ENCODE assay signal across 14 cellular contexts in genomic region chr2:196959750-196960392, GRCh38. TPM values are rescaled to one million over a fixed set of nuclear protein-coding genes. Genes with fewer than 3 reads are reported as not detected.
DNase-seq lines count a peak whose midpoint lies in the region; ATAC-seq and TF ChIP-seq lines count a peak whose summit lies in the region.
"Had no signal": no experiment of that assay in that cellular context is flagged by ENCODE, and none has a peak within 500 bp of the region (broad histone marks: within the 10 kb centered on the region; RNA-seq: fewer than 3 reads in every experiment).

No MANE protein-coding gene starts in this region.

- no peak overlapping the region for H3K9ac ChIP-seq in neuronal stem cell (ENCODE audit: low read depth, low read length, poor library complexity)

- WGBS in neuronal stem cell (ENCODE audit: extremely low coverage in 2 of 2, insufficient read length in 2 of 2, insufficient replicate concordance in 1 of 2), 2 donors = no CpG with 5 or more reads among the region's 4 CpGs
- WGBS in spleen, 5 donors = 75 to 87% (median 80%) methylated on average over 4 of the region's 4 CpGs

- H3K4me3 ChIP-seq in fibroblast of pulmonary artery (replicated peaks; ENCODE audit: low read depth, low read length) (no peak overlapping the region), neuronal stem cell (ENCODE audit: low read length in 2 of 2) (no peak overlapping the region), spleen (no peak overlapping the region)
- H3K4me3 ChIP-seq: colonic mucosa, tibial artery had no signal

- peak overlapping the region; percentile 2 for H2AFZ ChIP-seq in neuronal stem cell (ENCODE audit: low read length)

- H3K14ac ChIP-seq in neuronal stem cell (ENCODE audit: low read length) = no peak overlapping the region

- H3K4me2 ChIP-seq in neuronal stem cell (ENCODE audit: insufficient read depth, low read length, poor library complexity, severe bottlenecking) = no peak overlapping the region

- no peak overlapping the region for H2BK120ac ChIP-seq in neuronal stem cell (ENCODE audit: low read depth, low read length)

- H2BK5ac ChIP-seq in neuronal stem cell (ENCODE audit: low read length) = no peak overlapping the region

- intact Hi-C loops in spleen (cut with DNase I; ENCODE audit: low total_unique reads) = no loop called here

- peaks cover 0 to 3% of the 10 kb centered on the region in 2 donors for H3K4me1 ChIP-seq in neuronal stem cell (ENCODE audit: control insufficient read depth in 2 of 2, insufficient read depth in 1 of 2, low read depth in 1 of 2, low read length in 2 of 2)
- H3K4me1 ChIP-seq in spleen = no peaks in the 10 kb centered on the region
- H3K4me1 ChIP-seq: colonic mucosa, tibial artery had no signal

- H2AK5ac ChIP-seq in neuronal stem cell (ENCODE audit: low read depth, low read length) = no peak overlapping the region

- H3K4ac ChIP-seq in neuronal stem cell (ENCODE audit: low read length) = no peak overlapping the region

- no peaks in the 10 kb centered on the region for H3K79me1 ChIP-seq in neuronal stem cell (ENCODE audit: low read depth, low read length)

- H3K27me3 ChIP-seq in neuronal stem cell (ENCODE audit: control insufficient read depth in 3 of 3, insufficient read depth in 3 of 3, low read depth in 1 of 3, low read length in 3 of 3) (peaks cover 0 to 1% (median 0%) of the 10 kb centered on the region in 3 experiments), spleen (replicated peaks in 1 of 7) (no peaks in the 10 kb centered on the region)
- H3K27me3 ChIP-seq: colonic mucosa, tibial artery had no signal

- H3K36me3 ChIP-seq in neuronal stem cell (replicated peaks in 1 of 2; ENCODE audit: control insufficient read depth in 2 of 2, insufficient read depth in 2 of 2, low read length in 2 of 2) (no peaks in the 10 kb centered on the region), spleen (no peaks in the 10 kb centered on the region)
- H3K36me3 ChIP-seq: colonic mucosa, tibial artery had no signal

- TF ChIP-seq POLR2A in spleen (IDR thresholded peaks at IDR 0.05) = no peak

- H3K27ac ChIP-seq in neuronal stem cell (replicated peaks; ENCODE audit: low read length) = no peak overlapping the region
- H3K27ac ChIP-seq in spleen = no peak overlapping the region
- H3K27ac ChIP-seq: colonic mucosa, tibial artery had no signal

- ATAC-seq in GM21390 (IDR thresholded peaks at IDR 0.05; ENCODE audit: unreplicated experiment) = no peak

- no peak overlapping the region for H2BK15ac ChIP-seq in neuronal stem cell (ENCODE audit: low read length)

- in situ Hi-C loops in GM13977 (cut with MboI; ENCODE audit: low pct_unique_long_range_greater_than_20kb, low sequenced_read_pairs, unreplicated experiment) = no loop called here

- no peak overlapping the region for H3K23ac ChIP-seq in neuronal stem cell (ENCODE audit: low read depth, low read length, poor library complexity)

- no peak overlapping the region for H2BK12ac ChIP-seq in neuronal stem cell (ENCODE audit: low read length)

- H3K9me3 ChIP-seq in neuronal stem cell (replicated peaks in 1 of 2; ENCODE audit: control insufficient read depth in 2 of 2, insufficient read depth in 1 of 2, low read depth in 1 of 2, low read length in 2 of 2) (no peaks in the 10 kb centered on the region), spleen (no peaks in the 10 kb centered on the region)
- H3K9me3 ChIP-seq: colonic mucosa, tibial artery had no signal

- no peak overlapping the region for H4K91ac ChIP-seq in neuronal stem cell (ENCODE audit: low read depth, low read length, poor library complexity)

- DNase-seq in GM03348 (ENCODE audit: low spot score) (peak; percentile 18), NCI-H748 (lab: John Stamatoyannopoulos, UW; ENCODE audit: unreplicated experiment) (peak; percentile 63), fibroblast of pulmonary artery (ENCODE audit: low read depth) (peak; percentile 56), neuronal stem cell (ENCODE audit: low spot score) (no peak), spleen (no peak), GM13977 (ENCODE audit: low spot score) (no peak)
- no peak for DNase-seq in activated CD4-positive, alpha-beta T cell treated with anti-CD3 and anti-CD28 coated beads, Interleukin-2, amount 50 U/mL, for 1 hour
- DNase-seq: activated effector memory CD4-positive, alpha-beta T cell treated with anti-CD3 and anti-CD28 coated beads, Interleukin-2, amount 50 U/mL, for 16 hours; colonic mucosa; NCI-H1048; NCI-H2171 treated with DMSO at 0.1 percent for 48 hours; small intestine; tibial artery had no signal

- no peak overlapping the region for H3K18ac ChIP-seq in neuronal stem cell (ENCODE audit: low read length)

- no peak for TF ChIP-seq CTCF in fibroblast of pulmonary artery (IDR thresholded peaks at IDR 0.05; ENCODE audit: low read length, missing control alignments)
- no peak for TF ChIP-seq CTCF in spleen (IDR thresholded peaks at IDR 0.05 in 8 of 11, conservative IDR thresholded peaks at IDR 0.05 in 3 of 11)
- TF ChIP-seq CTCF in GM13977 (IDR thresholded peaks at IDR 0.05; ENCODE audit: extremely low read depth, insufficient read depth, missing control alignments) = no peak

- H4K8ac ChIP-seq in neuronal stem cell (ENCODE audit: low read depth, low read length) = no peak overlapping the region

RNA-seq across cellular contexts. Expression of gene PGAP1, which starts 33.4 kb away (rescaled TPM):
- 25.0 TPM for polyA plus RNA-seq in neuronal stem cell (2013, experiment 1 of 2)
- polyA plus RNA-seq in neuronal stem cell (2013, experiment 2 of 2) = 26.9 TPM
- total RNA-seq in spleen = 10 to 100 TPM in 1 of 7 donors, 1 to 10 TPM in 6; 3.9 to 10.1 (median 5.9) TPM
- polyA plus RNA-seq in spleen = under 1 TPM; 0.38 to 0.80 (median 0.52) TPM

Comparison
In these comparisons a context has a peak if more than half of its experiments do, and no peak if none do; other contexts are left out.
1. DNase-seq: peak in GM03348 (single experiment), NCI-H748 (single experiment) and fibroblast of pulmonary artery (single experiment); none in neuronal stem cell (single experiment), activated CD4-positive, alpha-beta T cell treated with anti-CD3 and anti-CD28 coated beads, Interleukin-2, amount 50 U/mL, for 1 hour (single experiment), spleen (single experiment) and GM13977 (single experiment).